Comparison of ENCODE assay signal across 8 cellular contexts in the genomic region with DNA sequence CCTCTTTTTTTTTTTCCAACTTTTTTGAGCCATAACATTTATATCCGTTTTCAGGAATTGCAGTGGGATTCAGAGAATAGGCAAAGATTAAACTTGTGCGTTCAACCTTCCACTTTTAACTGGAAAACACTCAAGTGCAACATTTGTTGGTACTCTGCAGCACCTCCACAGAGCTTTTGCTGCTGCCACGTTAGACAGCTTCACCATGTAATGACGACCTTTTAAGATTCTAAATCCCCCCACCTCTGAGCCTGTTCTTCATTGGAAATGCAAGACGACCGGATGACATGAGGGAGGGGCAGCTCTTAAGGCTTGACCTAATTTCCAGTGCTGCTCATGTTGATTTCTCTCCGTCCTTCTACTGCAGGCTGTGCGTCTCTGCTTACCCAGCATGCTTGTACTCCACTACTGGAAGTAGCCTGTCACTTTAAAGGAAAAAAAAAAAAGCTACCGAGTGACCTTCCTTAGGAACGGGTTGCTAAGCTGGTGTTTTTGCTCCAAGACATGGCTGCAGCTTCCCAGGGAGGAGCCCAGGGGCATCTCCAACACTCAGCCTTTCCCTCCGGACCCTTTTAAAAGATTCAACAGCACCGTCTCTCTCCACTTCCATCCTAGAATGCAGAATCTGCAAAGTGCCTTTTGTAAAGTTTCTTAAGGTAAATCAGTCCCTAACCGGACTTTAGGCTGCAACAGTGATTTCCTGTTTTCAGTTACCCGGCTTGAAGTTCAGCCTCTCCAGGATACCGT. TPM values are rescaled to one million over a fixed set of nuclear protein-coding genes. Genes with fewer than 3 reads are reported as not detected.
A peak's percentile ranks its signal among the peaks of the same experiment; 100 is the strongest.
DNase-seq lines count a peak whose midpoint lies in the region; ATAC-seq and TF ChIP-seq lines count a peak whose summit lies in the region.

CC2D2A (plus strand) TSS at position 481 of the 747 bp plus-strand sequence. CDS start 6,051 bp downstream, outside the sequence.

- no peak for TF ChIP-seq CTCF in esophagus muscularis mucosa (IDR thresholded peaks at IDR 0.05)
- TF ChIP-seq CTCF in GM10266 (IDR thresholded peaks at IDR 0.05; ENCODE audit: control insufficient read depth, insufficient read depth, low read depth, missing control alignments), result no peak

- peak; percentile 31 for DNase-seq in H4 (ENCODE audit: low spot score)
- peak; percentile 83 for DNase-seq in RKO (ENCODE audit: low spot score)
- DNase-seq in esophagus muscularis mucosa (ENCODE audit: extremely low spot score), result peak; percentile 53
- DNase-seq in mucosa of gallbladder (ENCODE audit: low spot score), result no peak
- no peak for DNase-seq in NCI-H2081 (lab: John Stamatoyannopoulos, UW)
- DNase-seq in GM10266 (ENCODE audit: extremely low spot score), result no peak

- peaks cover 15 to 61% (median 56%) of the 10 kb centered on the region in 4 donors for H3K4me1 ChIP-seq in esophagus muscularis mucosa
- H3K4me1 ChIP-seq in urinary bladder (ENCODE audit: insufficient read depth), result no peaks in the 10 kb centered on the region

- ATAC-seq in GM21367 (IDR thresholded peaks at IDR 0.05; ENCODE audit: unreplicated experiment), result no peak

- H3K9me3 ChIP-seq in esophagus muscularis mucosa, result no peaks in the 10 kb centered on the region

- H3K27ac ChIP-seq in esophagus muscularis mucosa (replicated peaks in 1 of 4), result peak within 1 kb of the TSS; percentile 65 to 68 (median 66)
- H3K27ac ChIP-seq in urinary bladder (ENCODE audit: low read depth), result no peak within 1 kb of the TSS

- intact Hi-C loops in esophagus muscularis mucosa (cut with DNase I), result loop anchor here (10.0 kb wide), 1 partner anchor 735 kb away; no protein-coding TSS in a partner anchor

- H3K36me3 ChIP-seq in esophagus muscularis mucosa (no peaks in the 10 kb centered on the region), urinary bladder (ENCODE audit: insufficient read depth) (no peaks in the 10 kb centered on the region)

- WGBS in esophagus muscularis mucosa, result 4% methylated on average over 15 of the region's 15 CpGs
- 4% methylated on average over 15 of the region's 15 CpGs for WGBS in urinary bladder

- H3K4me3 ChIP-seq in esophagus muscularis mucosa, result peak within 1 kb of the TSS; percentile 53 to 72 (median 66)
- peak within 1 kb of the TSS; percentile 58 for H3K4me3 ChIP-seq in urinary bladder (ENCODE audit: low read depth, low read length)

- H3K27me3 ChIP-seq in esophagus muscularis mucosa, result no peaks in the 10 kb centered on the region

- TF ChIP-seq POLR2A in esophagus muscularis mucosa (IDR thresholded peaks at IDR 0.05; ENCODE audit: low read depth), result no peak

- TF ChIP-seq EP300 in esophagus muscularis mucosa (IDR thresholded peaks at IDR 0.05), result no peak

RNA-seq across cellular contexts. Expression of gene CC2D2A, which starts in this region (rescaled TPM):
- total RNA-seq in H4 (2014; rRNA removed; shearing (Covaris generic)), result 9.3 and 16.3 TPM in 2 replicates
- 10 to 100 TPM; 23.0 to 59.7 (median 45.0) TPM for total RNA-seq in esophagus muscularis mucosa
- 29.9 TPM for total RNA-seq in mucosa of gallbladder
- 40.5 TPM for total RNA-seq in urinary bladder
- polyA plus RNA-seq in urinary bladder, result 25.6 TPM

Comparison
In these comparisons a context has a peak if more than half of its experiments do, and no peak if none do; other contexts are left out.
1. DNase-seq: peak in H4 (single experiment), RKO (single experiment) and esophagus muscularis mucosa (single experiment); none in mucosa of gallbladder (single experiment), NCI-H2081 (0 of 2) and GM10266 (single experiment).